27 cellular contexts compared by ENCODE assay signal in genomic region chr14:25622752-25623151, GRCh38.
DNase-seq lines count a peak whose midpoint lies in the region; ATAC-seq and TF ChIP-seq lines count a peak whose summit lies in the region.
"Had no signal": no experiment of that assay in that cellular context is flagged by ENCODE, and none has a peak within 500 bp of the region (broad histone marks: within the 10 kb centered on the region; RNA-seq: fewer than 3 reads in every experiment).

No MANE protein-coding gene starts in this region.

- H3K36me3 ChIP-seq in WERI-Rb-1, result no peaks in the 10 kb centered on the region
- H3K36me3 ChIP-seq: BLaER1 treated with 17β-estradiol and CSF1 and Interleukin-3, amounts not matched to agents 10 nM and 100 nM; breast epithelium; thoracic aorta; uterus had no signal

- no peak overlapping the region for H3K4me3 Mint-ChIP-seq in endothelial cell (ENCODE audit: unreplicated experiment)
- no peak overlapping the region for H3K4me3 Mint-ChIP-seq in activated CD8-positive, alpha-beta T cell treated with anti-CD3 and anti-CD28 coated beads, Interleukin-2, amount 10 ng/mL, durations not matched to agents 7 days and 5 days
- H3K4me3 Mint-ChIP-seq: natural killer cell; stimulated activated naive CD8-positive, alpha-beta T cell treated with anti-CD3 and anti-CD28 coated beads, Interleukin-15, Interleukin-2, amounts not matched to agents 100 ng/mL and 50 ng/mL, for 24 hours had no signal

- H3K27me3 Mint-ChIP-seq in endothelial cell (ENCODE audit: unreplicated experiment), result no peaks in the 10 kb centered on the region
- no peaks in the 10 kb centered on the region for H3K27me3 Mint-ChIP-seq in activated CD8-positive, alpha-beta T cell treated with anti-CD3 and anti-CD28 coated beads, Interleukin-2, amount 10 ng/mL, durations not matched to agents 7 days and 5 days (ENCODE audit: low read depth)
- H3K27me3 Mint-ChIP-seq: stimulated activated naive CD8-positive, alpha-beta T cell treated with anti-CD3 and anti-CD28 coated beads, Interleukin-15, Interleukin-2, amounts not matched to agents 100 ng/mL and 50 ng/mL, for 24 hours had no signal

- H3K4me1 Mint-ChIP-seq in endothelial cell (ENCODE audit: unreplicated experiment), result no peaks in the 10 kb centered on the region
- no peaks in the 10 kb centered on the region for H3K4me1 Mint-ChIP-seq in activated CD8-positive, alpha-beta T cell treated with anti-CD3 and anti-CD28 coated beads, Interleukin-2, amount 10 ng/mL, durations not matched to agents 7 days and 5 days (ENCODE audit: low read depth)
- H3K4me1 Mint-ChIP-seq: natural killer cell had no signal

- no peaks in the 10 kb centered on the region for H3K36me3 Mint-ChIP-seq in endothelial cell (ENCODE audit: low read depth, unreplicated experiment)
- H3K36me3 Mint-ChIP-seq in activated CD8-positive, alpha-beta T cell treated with anti-CD3 and anti-CD28 coated beads, Interleukin-2, amount 10 ng/mL, durations not matched to agents 7 days and 5 days (ENCODE audit: low read depth), result no peaks in the 10 kb centered on the region
- H3K36me3 Mint-ChIP-seq: natural killer cell had no signal

- H3K27ac Mint-ChIP-seq in endothelial cell (ENCODE audit: unreplicated experiment), result no peak overlapping the region
- H3K27ac Mint-ChIP-seq in activated CD8-positive, alpha-beta T cell treated with anti-CD3 and anti-CD28 coated beads, Interleukin-2, amount 10 ng/mL, durations not matched to agents 7 days and 5 days, result no peak overlapping the region
- H3K27ac Mint-ChIP-seq: natural killer cell; stimulated activated naive CD8-positive, alpha-beta T cell treated with anti-CD3 and anti-CD28 coated beads, Interleukin-15, Interleukin-2, amounts not matched to agents 100 ng/mL and 50 ng/mL, for 24 hours had no signal

- no peaks in the 10 kb centered on the region for H3K9me3 ChIP-seq in WERI-Rb-1 (ENCODE audit: severe bottlenecking)
- H3K9me3 ChIP-seq: Caco-2, uterus had no signal

- POLR2A ChIA-PET in activated CD8-positive, alpha-beta T cell treated with anti-CD3 and anti-CD28 coated beads, Interleukin-2, amount 10 ng/mL, durations not matched to agents 7 days and 5 days (lab: Charles Lee), result no interaction called here

- peaks cover 4% of the 10 kb centered on the region for H3K27me3 ChIP-seq in WERI-Rb-1 (ENCODE audit: insufficient read depth, low read depth, severe bottlenecking)
- H3K27me3 ChIP-seq: BLaER1 treated with 17β-estradiol and CSF1 and Interleukin-3, amounts not matched to agents 10 nM and 100 nM; breast epithelium; uterus had no signal

- H3K9me3 Mint-ChIP-seq in endothelial cell (ENCODE audit: unreplicated experiment), result no peaks in the 10 kb centered on the region
- peaks cover 17% of the 10 kb centered on the region for H3K9me3 Mint-ChIP-seq in activated CD8-positive, alpha-beta T cell treated with anti-CD3 and anti-CD28 coated beads, Interleukin-2, amount 10 ng/mL, durations not matched to agents 7 days and 5 days (ENCODE audit: insufficient read depth)

- no peak overlapping the region for H3K4me3 ChIP-seq in WERI-Rb-1 (ENCODE audit: low read depth, low read length)
- H3K4me3 ChIP-seq: BLaER1 treated with 17β-estradiol and CSF1 and Interleukin-3, amounts not matched to agents 10 nM and 100 nM; breast epithelium; GM12878; skin epidermis; thoracic aorta; uterus had no signal

- TF ChIP-seq CTCF in endothelial cell (IDR thresholded peaks at IDR 0.05; ENCODE audit: unreplicated experiment), result no peak
- TF ChIP-seq CTCF in WERI-Rb-1 (IDR thresholded peaks at IDR 0.05; ENCODE audit: low read depth, low read length), result no peak

- ATAC-seq in activated CD8-positive, alpha-beta T cell treated with anti-CD3 and anti-CD28 coated beads, Interleukin-2, amount 10 ng/mL, durations not matched to agents 7 days and 5 days, result no peak
- ATAC-seq: GM12878, natural killer cell had no signal

- peak; percentile 66 for DNase-seq in DMS79 (lab: John Stamatoyannopoulos, UW)
- DNase-seq in NCI-H187 treated with DMSO at 0.1 percent for 48 hours (lab: John Stamatoyannopoulos, UW), result peak; percentile 33
- DNase-seq in NCI-H748 (lab: John Stamatoyannopoulos, UW; ENCODE audit: unreplicated experiment), result peak; percentile 84
- peak; percentile 43 for DNase-seq in kidney tubule cell (ENCODE audit: low spot score)
- no peak for DNase-seq in endothelial cell (ENCODE audit: low spot score)
- no peak for DNase-seq in WERI-Rb-1
- no peak for DNase-seq in stimulated activated CD4-positive, alpha-beta T cell treated with anti-CD3 and anti-CD28 coated beads, Interleukin-4, amount 100 ng/mL, for 24 hours
- DNase-seq in activated CD8-positive, alpha-beta T cell treated with anti-CD3 and anti-CD28 coated beads, Interleukin-2, amount 10 ng/mL, durations not matched to agents 7 days and 5 days, result no peak
- DNase-seq: activated CD4-positive, alpha-beta T cell treated with anti-CD3 and anti-CD28 coated beads, Interleukin-2, amount 50 U/mL, for 1 hour; activated naive CD4-positive, alpha-beta T cell treated with anti-CD3 and anti-CD28 coated beads, Interleukin-2, amount 50 U/mL, for 16 hours; amniotic stem cell; Caco-2; GOT3; Kasumi-1; kidney; natural killer cell; NCI-H82; T-helper 9 cell; uterus had no signal

- CTCF ChIA-PET in activated CD8-positive, alpha-beta T cell treated with anti-CD3 and anti-CD28 coated beads, Interleukin-2, amount 10 ng/mL, durations not matched to agents 7 days and 5 days (lab: Charles Lee), result no interaction called here

- no peak overlapping the region for H3K27ac ChIP-seq in WERI-Rb-1
- H3K27ac ChIP-seq: BLaER1 treated with 17β-estradiol and CSF1 and Interleukin-3, amounts not matched to agents 10 nM and 100 nM; breast epithelium; HL-60; RWPE1; skin epidermis; thoracic aorta; uterus had no signal

Comparison
In these comparisons a context has a peak if more than half of its experiments do, and no peak if none do; other contexts are left out.
1. DNase-seq: peak in DMS79 (single experiment), NCI-H187 treated with DMSO at 0.1 percent for 48 hours (single experiment), NCI-H748 (single experiment) and kidney tubule cell (single experiment); none in endothelial cell (single experiment), WERI-Rb-1 (single experiment), stimulated activated CD4-positive, alpha-beta T cell treated with anti-CD3 and anti-CD28 coated beads, Interleukin-4, amount 100 ng/mL, for 24 hours (single experiment) and activated CD8-positive, alpha-beta T cell treated with anti-CD3 and anti-CD28 coated beads, Interleukin-2, amount 10 ng/mL, durations not matched to agents 7 days and 5 days (single experiment).